In genomic region chr11:121292503-121293275, GRCh38 we compare ENCODE assay signal across 8 cellular contexts.
DNase-seq lines count a peak whose midpoint lies in the region; ATAC-seq lines count a peak whose summit lies in the region.

A gene with protein sequence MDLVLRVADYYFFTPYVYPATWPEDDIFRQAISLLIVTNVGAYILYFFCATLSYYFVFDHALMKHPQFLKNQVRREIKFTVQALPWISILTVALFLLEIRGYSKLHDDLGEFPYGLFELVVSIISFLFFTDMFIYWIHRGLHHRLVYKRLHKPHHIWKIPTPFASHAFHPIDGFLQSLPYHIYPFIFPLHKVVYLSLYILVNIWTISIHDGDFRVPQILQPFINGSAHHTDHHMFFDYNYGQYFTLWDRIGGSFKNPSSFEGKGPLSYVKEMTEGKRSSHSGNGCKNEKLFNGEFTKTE (plus strand): TSS chr11:121292771. CDS start chr11:121303376, 10,605 bp downstream.

- peaks cover 2% of the 10 kb centered on the region for H3K27me3 Mint-ChIP-seq in central memory CD8-positive, alpha-beta T cell

- no peaks in the 10 kb centered on the region for H3K9me3 Mint-ChIP-seq in central memory CD8-positive, alpha-beta T cell

- H3K36me3 Mint-ChIP-seq in central memory CD8-positive, alpha-beta T cell (ENCODE audit: insufficient read depth): peaks cover 14% of the 10 kb centered on the region

- peak within 1 kb of the TSS; percentile 98 for H3K27ac Mint-ChIP-seq in central memory CD8-positive, alpha-beta T cell (ENCODE audit: low read depth)

- DNase-seq in AG08396 (ENCODE audit: low spot score) (peak; percentile 98), NCI-H345 treated with DMSO at 0.1 percent for 48 hours (lab: John Stamatoyannopoulos, UW; ENCODE audit: unreplicated experiment) (peak; percentile 93), iris pigment epithelial cell (ENCODE audit: low read depth) (peak; percentile 95)
- peak; percentile 89 for DNase-seq in activated CD4-positive, CD25-positive, alpha-beta regulatory T cell treated with anti-CD3 and anti-CD28 coated beads, Interleukin-2, amount 50 U/mL, for 16 hours (ENCODE audit: low read depth, low spot score)
- peak; percentile 89 for DNase-seq in central memory CD8-positive, alpha-beta T cell (ENCODE audit: low spot score in 2 of 2)
- peak; percentile 83 to 90 for DNase-seq in stimulated activated CD4-positive, alpha-beta T cell treated with anti-CD3 and anti-CD28 coated beads, Interleukin-12 subunit alpha, Interleukin-12 subunit beta, amount 100 ng/mL, for 24 hours (ENCODE audit: low read depth in 2 of 2)

- H3K4me3 Mint-ChIP-seq in central memory CD8-positive, alpha-beta T cell: peak within 1 kb of the TSS; percentile 99

- ATAC-seq in GM19023 (IDR thresholded peaks at IDR 0.05; ENCODE audit: unreplicated experiment) (peak; percentile 97), HG03280 (IDR thresholded peaks at IDR 0.05; ENCODE audit: unreplicated experiment) (peak; percentile 97)
- peak; percentile 90 for ATAC-seq in central memory CD8-positive, alpha-beta T cell (replicated peaks; ENCODE audit: extremely low read depth, poor library complexity, severe bottlenecking)

- H3K4me1 Mint-ChIP-seq in central memory CD8-positive, alpha-beta T cell: peaks cover 48% of the 10 kb centered on the region

Comparison
In these comparisons a context has a peak if more than half of its experiments do, and no peak if none do; other contexts are left out.
1. Peak in every context shown above with its lines: DNase-seq and ATAC-seq.